ENCODE assay signal across 8 cellular contexts in the genomic region with DNA sequence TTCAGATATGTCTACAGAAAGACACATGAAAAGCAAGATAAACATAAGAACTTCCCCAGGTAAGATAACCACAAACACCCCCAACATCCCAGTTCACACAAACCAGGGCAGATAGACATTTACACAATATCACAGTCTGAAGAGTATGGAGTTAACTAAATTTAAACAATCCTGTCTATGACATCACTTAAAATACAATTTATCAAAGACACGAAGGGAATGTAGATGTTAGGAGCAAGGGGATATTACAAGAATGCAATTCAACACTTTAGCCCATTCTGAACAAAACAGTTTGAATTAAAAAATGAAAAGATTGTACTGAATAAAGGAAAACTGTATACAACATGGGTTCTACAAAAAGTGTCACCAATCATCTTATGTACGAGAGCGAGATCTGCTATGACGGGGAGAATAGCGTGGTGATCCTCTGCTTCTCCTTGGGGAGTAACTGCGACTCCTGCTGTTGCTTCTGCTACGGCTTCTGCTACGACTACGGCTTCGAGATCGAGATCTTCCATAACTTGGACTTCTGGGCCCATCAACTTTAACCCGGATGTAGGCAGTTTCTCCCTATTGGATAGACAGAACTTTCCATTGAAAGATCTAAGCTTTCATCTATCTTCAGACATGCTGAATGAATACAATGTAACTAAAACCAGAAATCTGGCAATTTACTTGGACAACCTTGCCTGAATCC. TPM values are rescaled to one million over a fixed set of nuclear protein-coding genes. Genes with fewer than 3 reads are reported as not detected.
DNase-seq lines count a peak whose midpoint lies in the region; ATAC-seq and TF ChIP-seq lines count a peak whose summit lies in the region.

No MANE protein-coding gene starts in this region.

- no peak overlapping the region for H2AFZ ChIP-seq in Loucy (ENCODE audit: low read length)

- H3K4me3 Mint-ChIP-seq in CD8-positive, alpha-beta T cell = peak overlapping the region; percentile 100
- H3K4me3 Mint-ChIP-seq in neural crest cell = peak overlapping the region; percentile 100

- peak overlapping the region; percentile 98 for H3K4me2 ChIP-seq in Loucy (ENCODE audit: low read depth, low read length, poor library complexity, severe bottlenecking)

- CTCF ChIA-PET in CD8-positive, alpha-beta T cell (lab: Charles Lee) = interaction anchor here (0.8 to 3.0 kb wide), 6 partner anchors 8 to 147 kb away, joined by 3 to 15 read pairs (median 3); no protein-coding TSS in a partner anchor

- no peaks in the 10 kb centered on the region for H3K27me3 ChIP-seq in CD8-positive, alpha-beta T cell (ENCODE audit: insufficient read depth, low read length)
- peaks cover 6% of the 10 kb centered on the region for H3K27me3 ChIP-seq in Loucy (ENCODE audit: insufficient read depth, low read length, poor library complexity, severe bottlenecking)

- H3K27ac Mint-ChIP-seq in CD8-positive, alpha-beta T cell = peak overlapping the region; percentile 100
- peak overlapping the region; percentile 100 for H3K27ac Mint-ChIP-seq in neural crest cell (ENCODE audit: unreplicated experiment)

- H3K36me3 ChIP-seq in CD8-positive, alpha-beta T cell (ENCODE audit: insufficient read depth, low read length) = peaks cover 38% of the 10 kb centered on the region
- H3K36me3 ChIP-seq in Loucy (ENCODE audit: insufficient read depth, low read length) = peaks cover 56% of the 10 kb centered on the region

- peaks cover 36% of the 10 kb centered on the region for H3K4me1 ChIP-seq in CD8-positive, alpha-beta T cell (ENCODE audit: insufficient read depth, low read length)
- peaks cover 54% of the 10 kb centered on the region for H3K4me1 ChIP-seq in Loucy (ENCODE audit: insufficient read depth, low read length, poor library complexity, severe bottlenecking)

- peak overlapping the region; percentile 100 for H3K9ac ChIP-seq in Loucy (ENCODE audit: low read depth, low read length, poor library complexity, severe bottlenecking)

- ATAC-seq in CD8-positive, alpha-beta T cell = no peak
- no peak for ATAC-seq in HG03045 (IDR thresholded peaks at IDR 0.05; ENCODE audit: unreplicated experiment)
- ATAC-seq in HG03378 (IDR thresholded peaks at IDR 0.05; ENCODE audit: unreplicated experiment) = no peak
- ATAC-seq in GM18505 (IDR thresholded peaks at IDR 0.05; ENCODE audit: unreplicated experiment) = no peak
- no peak for ATAC-seq in HG02678 (IDR thresholded peaks at IDR 0.05; ENCODE audit: unreplicated experiment)

- no peak overlapping the region for H3K27ac ChIP-seq in CD8-positive, alpha-beta T cell (ENCODE audit: low read depth, low read length)

- H3K9me2 ChIP-seq in Loucy (replicated peaks; ENCODE audit: low read depth, low read length) = no peaks in the 10 kb centered on the region

- H3K79me2 ChIP-seq in Loucy (ENCODE audit: insufficient read depth, low read length) = peaks cover 86% of the 10 kb centered on the region

- peaks cover 68% of the 10 kb centered on the region for H3K4me1 Mint-ChIP-seq in CD8-positive, alpha-beta T cell (ENCODE audit: low read depth)
- H3K4me1 Mint-ChIP-seq in neural crest cell = peaks cover 86% of the 10 kb centered on the region

- no peak overlapping the region for H3K4me3 ChIP-seq in CD8-positive, alpha-beta T cell (ENCODE audit: low read depth, low read length)
- peak overlapping the region; percentile 89 for H3K4me3 ChIP-seq in Loucy (ENCODE audit: low read length, poor library complexity, severe bottlenecking)
- peak overlapping the region; percentile 66 for H3K4me3 ChIP-seq in choroid plexus epithelial cell (ENCODE audit: low read depth, low read length)

- POLR2A ChIA-PET in CD8-positive, alpha-beta T cell (lab: Charles Lee) = interaction anchor here (2.4 to 3.1 kb wide), 2 partner anchors 10 to 15 kb away, joined by 9 to 28 read pairs; no protein-coding TSS in a partner anchor

- DNase-seq in CD8-positive, alpha-beta T cell = no peak
- no peak for DNase-seq in choroid plexus epithelial cell (ENCODE audit: low read depth)
- DNase-seq in neural crest cell (ENCODE audit: low read depth, low spot score) = no peak

- H3K9me3 ChIP-seq in CD8-positive, alpha-beta T cell (ENCODE audit: low read length) = no peaks in the 10 kb centered on the region
- no peaks in the 10 kb centered on the region for H3K9me3 ChIP-seq in Loucy (ENCODE audit: insufficient read depth, low read depth, low read length)

- H3K36me3 Mint-ChIP-seq in CD8-positive, alpha-beta T cell = peaks cover 65% of the 10 kb centered on the region
- peaks cover 49% of the 10 kb centered on the region for H3K36me3 Mint-ChIP-seq in neural crest cell (ENCODE audit: low read depth)

- peaks cover 19% of the 10 kb centered on the region for H3F3A ChIP-seq in Loucy (ENCODE audit: low read depth)

- TF ChIP-seq POLR2A in GM18505 (IDR thresholded peaks at IDR 0.05; ENCODE audit: borderline replicate concordance, extremely low read depth, insufficient read depth, insufficient read length) = no peak

- peaks cover 68% of the 10 kb centered on the region for H4K20me1 ChIP-seq in Loucy (ENCODE audit: insufficient read depth, low read length, poor library complexity, severe bottlenecking)

- no peaks in the 10 kb centered on the region for H3K27me3 Mint-ChIP-seq in CD8-positive, alpha-beta T cell (ENCODE audit: low read depth)
- peaks cover 12% of the 10 kb centered on the region for H3K27me3 Mint-ChIP-seq in neural crest cell (ENCODE audit: low read depth)

- H3K9me3 Mint-ChIP-seq in CD8-positive, alpha-beta T cell = no peaks in the 10 kb centered on the region
- H3K9me3 Mint-ChIP-seq in neural crest cell = peaks cover 5% of the 10 kb centered on the region

- intact Hi-C loops in CD8-positive, alpha-beta T cell (cut with DNase I, micrococcal nuclease) = loop anchor here (5.0 to 10.0 kb wide), 7 partner anchors 330 to 1173 kb away; a partner anchor contains a TSS

- TF ChIP-seq CTCF in CD8-positive, alpha-beta T cell (IDR thresholded peaks at IDR 0.05) = no peak
- TF ChIP-seq CTCF in Loucy (conservative IDR thresholded peaks at IDR 0.05; ENCODE audit: low read length) = no peak
- no peak for TF ChIP-seq CTCF in choroid plexus epithelial cell (conservative IDR thresholded peaks at IDR 0.05; ENCODE audit: low read depth, low read length)
- no peak for TF ChIP-seq CTCF in neural crest cell (conservative IDR thresholded peaks at IDR 0.05)

RNA-seq across cellular contexts. Expression of a gene that starts 1.9 kb away (rescaled TPM):
- 10 to 100 TPM; 79.2 to 94.1 TPM for total RNA-seq in CD8-positive, alpha-beta T cell
- 548 and 554 TPM in 2 replicates for total RNA-seq in neural crest cell

RNA-seq across cellular contexts. Expression of a gene that starts 17.1 kb away (rescaled TPM):
- total RNA-seq in CD8-positive, alpha-beta T cell = 10 to 100 TPM; 45.2 to 46.6 TPM
- 139 and 142 TPM in 2 replicates for total RNA-seq in neural crest cell

RNA-seq across cellular contexts. Expression of a gene that starts 50.0 kb away (rescaled TPM):
- under 1 TPM in 1 of 2 experiments, not detected in 1; 0.22 TPM for total RNA-seq in CD8-positive, alpha-beta T cell
- total RNA-seq in neural crest cell = 73.7 and 86.9 TPM in 2 replicates

Comparison
In these comparisons a context has a peak if more than half of its experiments do, and no peak if none do; other contexts are left out.
1. RNA of a gene that starts 50.0 kb away (total RNA-seq): 73.7 to 86.9 TPM in neural crest cell; 0.22 TPM in CD8-positive, alpha-beta T cell; every median in the first group is over 10 times any median in the second.